Comparison of ENCODE assay signal across 25 cellular contexts in genomic region chr6:116450185-116450710, GRCh38. TPM values are rescaled to one million over a fixed set of nuclear protein-coding genes. Genes with fewer than 3 reads are reported as not detected.
DNase-seq lines count a peak whose midpoint lies in the region; ATAC-seq and TF ChIP-seq lines count a peak whose summit lies in the region.
"Had no signal": no experiment of that assay in that cellular context is flagged by ENCODE, and none has a peak within 500 bp of the region (broad histone marks: within the 10 kb centered on the region; RNA-seq: fewer than 3 reads in every experiment).

No MANE protein-coding gene starts in this region.

- peak; percentile 1 for ATAC-seq in foreskin keratinocyte
- ATAC-seq in HG02885 (IDR thresholded peaks at IDR 0.05; ENCODE audit: poor library complexity, unreplicated experiment) = no peak

- peaks cover 25% of the 10 kb centered on the region for H3K4me1 ChIP-seq in foreskin keratinocyte
- H3K4me1 ChIP-seq: HAP-1, right lobe of liver, uterus had no signal

- peak overlapping the region; percentile 13 for H3K27ac ChIP-seq in foreskin keratinocyte
- H3K27ac ChIP-seq: C4-2B, esophagus muscularis mucosa, hepatocyte, right lobe of liver, uterus had no signal

- no peak for TF ChIP-seq CTCF in foreskin keratinocyte (conservative IDR thresholded peaks at IDR 0.05)

- H3K27me3 ChIP-seq in foreskin keratinocyte = no peaks in the 10 kb centered on the region
- H3K27me3 ChIP-seq: esophagus muscularis mucosa, hepatocyte, right lobe of liver, uterus had no signal

- peak; percentile 93 for DNase-seq in DMS79 treated with DMSO at 0.1 percent for 48 hours (lab: John Stamatoyannopoulos, UW)
- DNase-seq in NCI-H1105 (lab: John Stamatoyannopoulos, UW) = peak; percentile 91
- peak; percentile 49 for DNase-seq in RPMI8226
- peak in 1 of 2 donors; percentile 22 for DNase-seq in foreskin keratinocyte
- no peak for DNase-seq in ureter (ENCODE audit: low spot score)
- no peak for DNase-seq in NCI-H446 (lab: John Stamatoyannopoulos, UW)
- DNase-seq: activated CD4-positive, alpha-beta T cell treated with anti-CD3 and anti-CD28 coated beads, Interleukin-2, amount 50 U/mL, for 4 hours; amygdala; effector CD8-positive, alpha-beta T cell; foreskin melanocyte; left colon; MM.1S; NCI-H1436; NCI-H2171; NCI-H524 treated with DMSO at 0.1 percent for 48 hours; SIG-M5; stimulated activated CD4-positive, alpha-beta T cell treated with anti-CD3 and anti-CD28 coated beads, Interleukin-4, amount 100 ng/mL, for 4 hours; T1000; uterus had no signal

RNA-seq across cellular contexts. Expression of gene CALHM6, which starts 10.9 kb away (rescaled TPM):
- total RNA-seq in foreskin keratinocyte = 3.0 and 3.2 TPM in 2 replicates
- polyA plus RNA-seq in foreskin keratinocyte = 4.0 and 4.6 TPM in 2 replicates
- 2.2 TPM for total RNA-seq in ureter

Comparison
In these comparisons a context has a peak if more than half of its experiments do, and no peak if none do; other contexts are left out.
1. DNase-seq: peak in DMS79 treated with DMSO at 0.1 percent for 48 hours (single experiment), NCI-H1105 (single experiment) and RPMI8226 (single experiment); none in ureter (single experiment) and NCI-H446 (0 of 2).